In the genomic region with DNA sequence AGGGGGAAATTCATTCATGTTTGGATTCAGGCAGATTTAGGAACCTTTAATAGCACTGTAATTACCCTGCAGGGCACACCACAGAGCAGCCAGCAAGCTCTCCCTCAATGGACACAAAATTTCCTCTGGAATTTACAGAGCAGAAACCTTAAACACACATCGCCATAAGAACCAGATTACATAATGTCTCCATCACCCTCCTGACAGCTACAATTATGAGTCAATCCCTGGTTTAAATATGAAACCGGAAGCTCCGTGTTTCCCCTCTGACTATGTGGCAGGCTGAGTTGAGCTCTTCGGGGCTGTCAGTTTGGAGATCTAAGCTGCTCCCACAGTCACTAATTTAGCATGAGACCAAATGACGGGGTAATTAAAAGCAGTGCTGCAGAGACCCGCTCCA, we compare ENCODE assay signal across 9 cellular contexts.
DNase-seq lines count a peak whose midpoint lies in the region; ATAC-seq, FAIRE-seq and TF ChIP-seq lines count a peak whose summit lies in the region.
"Had no signal": no experiment of that assay in that cellular context is flagged by ENCODE, and none has a peak within 500 bp of the region (broad histone marks: within the 10 kb centered on the region; RNA-seq: fewer than 3 reads in every experiment).

No MANE protein-coding gene starts in this region.

- peak; percentile 78 for FAIRE-seq in H54 (lab: Jason Lieb, UNC)
- FAIRE-seq: G401.6 had no signal

- peaks cover 50% of the 10 kb centered on the region for H3K27me3 Mint-ChIP-seq in activated CD4-positive, alpha-beta T cell treated with anti-CD3 and anti-CD28 coated beads for 36 hours
- peaks cover 62% of the 10 kb centered on the region for H3K27me3 Mint-ChIP-seq in activated CD4-positive, alpha-beta memory T cell treated with anti-CD3 and anti-CD28 coated beads, Interleukin-2, amount 10 ng/mL, durations not matched to agents 7 days and 5 days

- no peaks in the 10 kb centered on the region for H3K36me3 Mint-ChIP-seq in activated CD4-positive, alpha-beta T cell treated with anti-CD3 and anti-CD28 coated beads for 36 hours (ENCODE audit: low read depth)
- H3K36me3 Mint-ChIP-seq in activated CD4-positive, alpha-beta memory T cell treated with anti-CD3 and anti-CD28 coated beads, Interleukin-2, amount 10 ng/mL, durations not matched to agents 7 days and 5 days (ENCODE audit: low read depth): no peaks in the 10 kb centered on the region

- H3K9me3 Mint-ChIP-seq in activated CD4-positive, alpha-beta T cell treated with anti-CD3 and anti-CD28 coated beads for 36 hours (ENCODE audit: low read depth): no peaks in the 10 kb centered on the region
- no peaks in the 10 kb centered on the region for H3K9me3 Mint-ChIP-seq in activated CD4-positive, alpha-beta memory T cell treated with anti-CD3 and anti-CD28 coated beads, Interleukin-2, amount 10 ng/mL, durations not matched to agents 7 days and 5 days

- TF ChIP-seq POLR2A in H54 (IDR thresholded peaks at IDR 0.05; ENCODE audit: low read depth, low read length): no peak

- H3K4me3 Mint-ChIP-seq in activated CD4-positive, alpha-beta T cell treated with anti-CD3 and anti-CD28 coated beads for 36 hours: no peak overlapping the region
- H3K4me3 Mint-ChIP-seq in activated CD4-positive, alpha-beta memory T cell treated with anti-CD3 and anti-CD28 coated beads, Interleukin-2, amount 10 ng/mL, durations not matched to agents 7 days and 5 days: no peak overlapping the region

- POLR2A ChIA-PET in activated CD4-positive, alpha-beta T cell treated with anti-CD3 and anti-CD28 coated beads for 36 hours (lab: Charles Lee): interaction anchor here (0.6 kb wide), 1 partner anchor 19 kb away, joined by 6 read pairs; no protein-coding TSS in a partner anchor
- POLR2A ChIA-PET in activated CD4-positive, alpha-beta memory T cell treated with anti-CD3 and anti-CD28 coated beads, Interleukin-2, amount 10 ng/mL, durations not matched to agents 7 days and 5 days (lab: Charles Lee): interaction anchor here (0.9 kb wide), 1 partner anchor 15 kb away, joined by 3 read pairs; no protein-coding TSS in a partner anchor

- intact Hi-C loops in activated CD4-positive, alpha-beta T cell treated with anti-CD3 and anti-CD28 coated beads for 36 hours (cut with DNase I, micrococcal nuclease): loop anchor here in 1 of 2 experiments (10.0 kb wide), 1 partner anchor 616 kb away; no protein-coding TSS in a partner anchor
- intact Hi-C loops in sciatic nerve (cut with DNase I): no loop called here

- H3K4me1 Mint-ChIP-seq in activated CD4-positive, alpha-beta T cell treated with anti-CD3 and anti-CD28 coated beads for 36 hours: peaks cover 45% of the 10 kb centered on the region
- H3K4me1 Mint-ChIP-seq in activated CD4-positive, alpha-beta memory T cell treated with anti-CD3 and anti-CD28 coated beads, Interleukin-2, amount 10 ng/mL, durations not matched to agents 7 days and 5 days: peaks cover 34% of the 10 kb centered on the region

- CTCF ChIA-PET in activated CD4-positive, alpha-beta T cell treated with anti-CD3 and anti-CD28 coated beads for 36 hours (lab: Charles Lee): interaction anchor here (0.8 to 1.9 kb wide), 4 partner anchors 9 to 328 kb away, joined by 3 to 5 read pairs (median 3); no protein-coding TSS in a partner anchor
- CTCF ChIA-PET in activated CD4-positive, alpha-beta memory T cell treated with anti-CD3 and anti-CD28 coated beads, Interleukin-2, amount 10 ng/mL, durations not matched to agents 7 days and 5 days (lab: Charles Lee): no interaction called here

- ATAC-seq in activated CD4-positive, alpha-beta T cell treated with anti-CD3 and anti-CD28 coated beads for 36 hours: peak; percentile 89
- ATAC-seq in sciatic nerve: peak; percentile 50

- no peak overlapping the region for H3K27ac Mint-ChIP-seq in activated CD4-positive, alpha-beta T cell treated with anti-CD3 and anti-CD28 coated beads for 36 hours
- H3K27ac Mint-ChIP-seq in activated CD4-positive, alpha-beta memory T cell treated with anti-CD3 and anti-CD28 coated beads, Interleukin-2, amount 10 ng/mL, durations not matched to agents 7 days and 5 days: no peak overlapping the region

- peak; percentile 59 for DNase-seq in activated CD4-positive, alpha-beta T cell treated with anti-CD3 and anti-CD28 coated beads for 36 hours
- no peak for DNase-seq in activated CD4-positive, alpha-beta T cell treated with anti-CD3 and anti-CD28 coated beads, Interleukin-2, amount 50 U/mL, for 4 hours
- DNase-seq in H54 (ENCODE audit: insufficient read length, low spot score) (peak; percentile 41), LHCN-M2 (ENCODE audit: low read depth) (peak; percentile 83), globus pallidus (ENCODE audit: low spot score) (peak; percentile 41), sciatic nerve (ENCODE audit: low spot score) (no peak), NCI-H748 (lab: John Stamatoyannopoulos, UW; ENCODE audit: unreplicated experiment) (no peak)
- DNase-seq in activated CD4-positive, alpha-beta memory T cell treated with anti-CD3 and anti-CD28 coated beads, Interleukin-2, amount 10 ng/mL, durations not matched to agents 7 days and 5 days: peak; percentile 40

Comparison
In these comparisons a context has a peak if more than half of its experiments do, and no peak if none do; other contexts are left out.
1. DNase-seq: peak in activated CD4-positive, alpha-beta T cell treated with anti-CD3 and anti-CD28 coated beads for 36 hours (single experiment), H54 (single experiment), LHCN-M2 (single experiment), activated CD4-positive, alpha-beta memory T cell treated with anti-CD3 and anti-CD28 coated beads, Interleukin-2, amount 10 ng/mL, durations not matched to agents 7 days and 5 days (single experiment) and globus pallidus (single experiment); none in activated CD4-positive, alpha-beta T cell treated with anti-CD3 and anti-CD28 coated beads, Interleukin-2, amount 50 U/mL, for 4 hours (0 of 2), sciatic nerve (single experiment) and NCI-H748 (single experiment).